Comparison of ENCODE assay signal across 24 cellular contexts in genomic region chrX:30895331-30895730, GRCh38. TPM values are rescaled to one million over a fixed set of nuclear protein-coding genes. Genes with fewer than 3 reads are reported as not detected.
A peak's percentile ranks its signal among the peaks of the same experiment; 100 is the strongest.
DNase-seq lines count a peak whose midpoint lies in the region; ATAC-seq and TF ChIP-seq lines count a peak whose summit lies in the region.
"Had no signal": no experiment of that assay in that cellular context is flagged by ENCODE, and none has a peak within 500 bp of the region (broad histone marks: within the 10 kb centered on the region; RNA-seq: fewer than 3 reads in every experiment).

No MANE protein-coding gene starts in this region.

- H3K18ac ChIP-seq in trophoblast cell (ENCODE audit: low read length) = no peak overlapping the region

- no peak overlapping the region for H3K14ac ChIP-seq in trophoblast cell (ENCODE audit: low read length)

- no peaks in the 10 kb centered on the region for H4K20me1 ChIP-seq in BLaER1 treated with 17β-estradiol and CSF1 and Interleukin-3, amounts not matched to agents 10 nM and 100 nM

- no peak overlapping the region for H3K9ac ChIP-seq in BLaER1 treated with 17β-estradiol and CSF1 and Interleukin-3, amounts not matched to agents 10 nM and 100 nM
- H3K9ac ChIP-seq in trophoblast cell (ENCODE audit: low read length) = no peak overlapping the region

- no peak overlapping the region for H4K8ac ChIP-seq in trophoblast cell (ENCODE audit: low read depth, low read length)

- peaks cover 0 to 11% (median 6%) of the 10 kb centered on the region in 10 experiments; a peak in 8 of 20 replicates for H3K4me1 ChIP-seq in BLaER1 treated with 17β-estradiol and CSF1 and Interleukin-3, amounts not matched to agents 10 nM and 100 nM
- H3K4me1 ChIP-seq in trophoblast cell (ENCODE audit: control insufficient read depth in 1 of 2, insufficient read depth in 2 of 2, low read length in 2 of 2) (peaks cover 13% of the 10 kb centered on the region in 2 experiments), tibial nerve (no peaks in the 10 kb centered on the region)

- H2AFZ ChIP-seq in trophoblast cell (ENCODE audit: insufficient read depth, low read length, poor library complexity) = no peak overlapping the region

- no peak overlapping the region for H2BK120ac ChIP-seq in trophoblast cell (ENCODE audit: insufficient read depth, low read length, poor library complexity)

- peaks cover 11% of the 10 kb centered on the region for H3K79me1 ChIP-seq in trophoblast cell (ENCODE audit: low read length)

- no peak overlapping the region for H3K4me3 ChIP-seq in BLaER1 treated with 17β-estradiol and CSF1 and Interleukin-3, amounts not matched to agents 10 nM and 100 nM
- H3K4me3 ChIP-seq in trophoblast cell (ENCODE audit: low read depth, low read length) (no peak overlapping the region), tibial nerve (no peak overlapping the region)
- H3K4me3 ChIP-seq: SK-N-MC had no signal

- WGBS in trophoblast cell (ENCODE audit: extremely low coverage, insufficient coverage, insufficient read length) = no CpG with 5 or more reads among the region's 2 CpGs
- 57 to 74% methylated on average over 2 of the region's 2 CpGs for WGBS in tibial nerve, 2 donors

- no peak overlapping the region for H3K27ac ChIP-seq in BLaER1 treated with 17β-estradiol and CSF1 and Interleukin-3, amounts not matched to agents 10 nM and 100 nM
- no peak overlapping the region for H3K27ac ChIP-seq in trophoblast cell (ENCODE audit: low read depth, low read length)
- no peak overlapping the region for H3K27ac ChIP-seq in tibial nerve
- H3K27ac ChIP-seq: SK-N-MC had no signal

- TF ChIP-seq CTCF in tibial nerve (IDR thresholded peaks at IDR 0.05) = no peak

- H2AK5ac ChIP-seq in trophoblast cell (ENCODE audit: low read length) = no peak overlapping the region

- H3K79me2 ChIP-seq in trophoblast cell (ENCODE audit: control insufficient read depth, insufficient read depth, low read length, poor library complexity) = no peaks in the 10 kb centered on the region

- no peak overlapping the region for H3K4ac ChIP-seq in trophoblast cell (ENCODE audit: low read depth, low read length)

- TF ChIP-seq POLR2A in tibial nerve (IDR thresholded peaks at IDR 0.05) = no peak

- no peak overlapping the region for H4K12ac ChIP-seq in trophoblast cell (ENCODE audit: low read depth, low read length)

- H2BK5ac ChIP-seq in trophoblast cell (ENCODE audit: low read depth, low read length, poor library complexity) = no peak overlapping the region

- peak overlapping the region in 6 of 11 experiments; percentile 17 to 41 (median 27); a peak in 7 of 22 replicates for H3K4me2 ChIP-seq in BLaER1 treated with 17β-estradiol and CSF1 and Interleukin-3, amounts not matched to agents 10 nM and 100 nM
- no peak overlapping the region for H3K4me2 ChIP-seq in trophoblast cell (ENCODE audit: low read length)

- no peak overlapping the region for H2BK12ac ChIP-seq in trophoblast cell (ENCODE audit: low read length)

- TF ChIP-seq EP300 in tibial nerve (IDR thresholded peaks at IDR 0.05) = no peak

- H4K91ac ChIP-seq in trophoblast cell (ENCODE audit: low read depth, low read length) = no peak overlapping the region

- in situ Hi-C loops in SK-MEL-5 (cut with HindIII; ENCODE audit: low pct_unique_long_range_greater_than_20kb, low sequenced_read_pairs) = no loop called here

- H3K27me3 ChIP-seq in BLaER1 treated with 17β-estradiol and CSF1 and Interleukin-3, amounts not matched to agents 10 nM and 100 nM = no peaks in the 10 kb centered on the region
- H3K27me3 ChIP-seq in trophoblast cell (ENCODE audit: insufficient read depth, low read length) = no peaks in the 10 kb centered on the region
- no peaks in the 10 kb centered on the region for H3K27me3 ChIP-seq in tibial nerve

- DNase-seq in EL (peak; percentile 26), SK-MEL-5 (ENCODE audit: low read depth, low spot score) (peak; percentile 30), trophoblast cell (peak; percentile 15 to 63), tibial nerve (ENCODE audit: low spot score in 2 of 2) (no peak), NCI-H1694 treated with DMSO at 0.1 percent for 48 hours (lab: John Stamatoyannopoulos, UW) (no peak)
- DNase-seq: ACHN; C1 segment of cervical spinal cord; CD8-positive, alpha-beta T cell; DMS153; GDM1; Kasumi-1; MM.1S; NCI-H1092; NCI-H1436 treated with DMSO at 0.1 percent for 48 hours; NCI-H2029; NCI-H2227 treated with DMSO at 0.1 percent for 48 hours; NCI-H510A; NCI-H774; SW 1271 had no signal

- no peak overlapping the region for H3K23ac ChIP-seq in trophoblast cell (ENCODE audit: low read length)

- no peak for ATAC-seq in HG03442 (IDR thresholded peaks at IDR 0.05; ENCODE audit: unreplicated experiment)
- ATAC-seq: CD8-positive, alpha-beta T cell; HCT116; Right ventricle myocardium inferior had no signal

- H3K9me3 ChIP-seq in BLaER1 treated with 17β-estradiol and CSF1 and Interleukin-3, amounts not matched to agents 10 nM and 100 nM (replicated peaks in 1 of 11) = peaks cover 0 to 7% (median 0%) of the 10 kb centered on the region in 11 experiments; a peak in 1 of 22 replicates
- H3K9me3 ChIP-seq in trophoblast cell (ENCODE audit: insufficient read depth, low read depth, low read length) (no peaks in the 10 kb centered on the region), tibial nerve (no peaks in the 10 kb centered on the region)

- no peaks in the 10 kb centered on the region; a peak in 1 of 22 replicates for H3K36me3 ChIP-seq in BLaER1 treated with 17β-estradiol and CSF1 and Interleukin-3, amounts not matched to agents 10 nM and 100 nM
- H3K36me3 ChIP-seq in trophoblast cell (ENCODE audit: control insufficient read depth in 1 of 2, insufficient read depth in 2 of 2, low read length in 2 of 2) = no peaks in the 10 kb centered on the region
- no peaks in the 10 kb centered on the region for H3K36me3 ChIP-seq in tibial nerve

RNA-seq across cellular contexts. Expression of gene TAB3, which starts 6.3 kb away (rescaled TPM):
- 28.0 and 29.4 TPM in 2 replicates for total RNA-seq in SK-MEL-5 (2014; rRNA removed; shearing (Covaris generic))
- polyA plus RNA-seq in SK-MEL-5 (2015; cell fraction: cytosol; rRNA removed) = 32.1 and 48.1 TPM in 2 replicates
- 75.5 and 80.6 TPM in 2 replicates for polyA plus RNA-seq in SK-MEL-5 (2015; cell fraction: nucleus; rRNA removed)
- 35.4 and 36.7 TPM in 2 replicates for polyA plus RNA-seq in trophoblast cell (2013)
- total RNA-seq in tibial nerve = 10 to 100 TPM; 15.6 to 32.9 (median 30.3) TPM

Comparison
In these comparisons a context has a peak if more than half of its experiments do, and no peak if none do; other contexts are left out.
1. DNase-seq: peak in EL (single experiment), SK-MEL-5 (single experiment) and trophoblast cell (2 of 2); none in tibial nerve (0 of 2) and NCI-H1694 treated with DMSO at 0.1 percent for 48 hours (single experiment).